15 cellular contexts compared by ENCODE assay signal in genomic region chr19:40358773-40359172, GRCh38. TPM values are rescaled to one million over a fixed set of nuclear protein-coding genes. Genes with fewer than 3 reads are reported as not detected.
DNase-seq lines count a peak whose midpoint lies in the region; ATAC-seq and TF ChIP-seq lines count a peak whose summit lies in the region.
"Had no signal": no experiment of that assay in that cellular context is flagged by ENCODE, and none has a peak within 500 bp of the region (broad histone marks: within the 10 kb centered on the region; RNA-seq: fewer than 3 reads in every experiment).

No MANE protein-coding gene starts in this region.

- intact Hi-C loops in heart left ventricle (cut with DNase I), result loop anchor here in 1 of 10 donors (5.0 kb wide), 1 partner anchor 44 kb away; no protein-coding TSS in a partner anchor
- intact Hi-C loops in left ventricle myocardium inferior (cut with micrococcal nuclease), result no loop called here
- intact Hi-C loops in upper lobe of right lung (cut with DNase I), result no loop called here
- intact Hi-C loops in esophagus squamous epithelium (cut with DNase I), result no loop called here

- 84 to 93% (median 89%) methylated on average over 5 of the region's 5 CpGs for WGBS in heart left ventricle, 4 donors
- 64 to 65% methylated on average over 4 to 5 of the region's 5 CpGs for WGBS in esophagus squamous epithelium, 2 donors

- H3K4me3 Mint-ChIP-seq in effector memory CD8-positive, alpha-beta T cell, result no peak overlapping the region
- no peak overlapping the region for H3K4me3 Mint-ChIP-seq in CD8-positive, alpha-beta memory T cell
- H3K4me3 Mint-ChIP-seq: activated CD4-positive, alpha-beta memory T cell treated with anti-CD3 and anti-CD28 coated beads, Interleukin-2, amount 10 ng/mL, durations not matched to agents 7 days and 5 days; activated naive CD4-positive, alpha-beta T cell treated with anti-CD3 and anti-CD28 coated beads for 36 hours had no signal

- H3K36me3 ChIP-seq in heart left ventricle, result peaks cover 0 to 13% (median 6%) of the 10 kb centered on the region in 9 donors
- peaks cover 11% of the 10 kb centered on the region for H3K36me3 ChIP-seq in left ventricle myocardium inferior
- peaks cover 3% of the 10 kb centered on the region for H3K36me3 ChIP-seq in upper lobe of right lung
- no peaks in the 10 kb centered on the region for H3K36me3 ChIP-seq in CD8-positive, alpha-beta memory T cell (ENCODE audit: insufficient read depth, low read length)
- peaks cover 0 to 30% (median 0%) of the 10 kb centered on the region in 3 donors for H3K36me3 ChIP-seq in esophagus squamous epithelium

- H3K4me1 Mint-ChIP-seq in effector memory CD8-positive, alpha-beta T cell (ENCODE audit: low read depth in 2 of 2), result peaks cover 13 to 30% of the 10 kb centered on the region in 2 donors
- peaks cover 12 to 49% (median 23%) of the 10 kb centered on the region in 3 donors for H3K4me1 Mint-ChIP-seq in CD8-positive, alpha-beta memory T cell

- POLR2A ChIA-PET in CD8-positive, alpha-beta memory T cell (lab: Charles Lee), result no interaction called here

- ATAC-seq in heart left ventricle, result peak in 3 of 4 donors; percentile 36 to 71 (median 51)
- ATAC-seq in effector memory CD8-positive, alpha-beta T cell (replicated peaks), result peak; percentile 39
- peak; percentile 80 for ATAC-seq in upper lobe of right lung

- DNase-seq in heart left ventricle (peak in 2 of 5 donors; percentile 31 to 56), left ventricle myocardium inferior (no peak), NB4 (ENCODE audit: low read depth) (peak; percentile 83), upper lobe of right lung (no peak), T-helper 9 cell (no peak), esophagus squamous epithelium (lab: John Stamatoyannopoulos, UW) (no peak)
- DNase-seq in effector memory CD8-positive, alpha-beta T cell, result no peak
- no peak for DNase-seq in CD8-positive, alpha-beta memory T cell
- DNase-seq: activated CD4-positive, alpha-beta memory T cell treated with anti-CD3 and anti-CD28 coated beads, Interleukin-2, amount 10 ng/mL, durations not matched to agents 7 days and 5 days; activated naive CD4-positive, alpha-beta T cell treated with anti-CD3 and anti-CD28 coated beads for 36 hours; cerebellar nuclear complex; DMS153; NCI-H1105; NCI-H774 had no signal

- H3K36me3 Mint-ChIP-seq in effector memory CD8-positive, alpha-beta T cell (ENCODE audit: insufficient read depth), result no peaks in the 10 kb centered on the region
- peaks cover 0 to 28% (median 9%) of the 10 kb centered on the region in 3 donors for H3K36me3 Mint-ChIP-seq in CD8-positive, alpha-beta memory T cell

- no peak overlapping the region for H3K27ac Mint-ChIP-seq in effector memory CD8-positive, alpha-beta T cell
- H3K27ac Mint-ChIP-seq in CD8-positive, alpha-beta memory T cell, result no peak overlapping the region
- H3K27ac Mint-ChIP-seq: activated CD4-positive, alpha-beta memory T cell treated with anti-CD3 and anti-CD28 coated beads, Interleukin-2, amount 10 ng/mL, durations not matched to agents 7 days and 5 days; activated naive CD4-positive, alpha-beta T cell treated with anti-CD3 and anti-CD28 coated beads for 36 hours had no signal

- TF ChIP-seq CTCF in heart left ventricle (IDR thresholded peaks at IDR 0.05) (no peak), left ventricle myocardium inferior (IDR thresholded peaks at IDR 0.05; ENCODE audit: borderline replicate concordance) (no peak), NB4 (IDR thresholded peaks at IDR 0.05; ENCODE audit: low read depth, low read length) (no peak), upper lobe of right lung (IDR thresholded peaks at IDR 0.05) (no peak), esophagus squamous epithelium (IDR thresholded peaks at IDR 0.05) (no peak)

- H3K27ac ChIP-seq in heart left ventricle (peak overlapping the region in 1 of 12 donors; percentile 25), left ventricle myocardium inferior (replicated peaks) (no peak overlapping the region), upper lobe of right lung (no peak overlapping the region), esophagus squamous epithelium (no peak overlapping the region)
- H3K27ac ChIP-seq in CD8-positive, alpha-beta memory T cell (ENCODE audit: low read depth, low read length), result no peak overlapping the region

- CTCF ChIA-PET in CD8-positive, alpha-beta memory T cell (lab: Charles Lee), result no interaction called here

- TF ChIP-seq POLR2A in heart left ventricle (IDR thresholded peaks at IDR 0.05) (no peak), NB4 (IDR thresholded peaks at IDR 0.05; ENCODE audit: extremely low read depth, insufficient read length) (no peak), esophagus squamous epithelium (IDR thresholded peaks at IDR 0.05) (no peak)

- H3K4me3 ChIP-seq in heart left ventricle, result no peak overlapping the region
- H3K4me3 ChIP-seq in left ventricle myocardium inferior, result no peak overlapping the region
- no peak overlapping the region for H3K4me3 ChIP-seq in NB4 (ENCODE audit: low read depth, low read length)
- H3K4me3 ChIP-seq in upper lobe of right lung, result no peak overlapping the region
- H3K4me3 ChIP-seq in CD8-positive, alpha-beta memory T cell (ENCODE audit: low read length), result no peak overlapping the region
- H3K4me3 ChIP-seq in esophagus squamous epithelium, result no peak overlapping the region

- no peaks in the 10 kb centered on the region for H3K9me3 Mint-ChIP-seq in effector memory CD8-positive, alpha-beta T cell
- H3K9me3 Mint-ChIP-seq in CD8-positive, alpha-beta memory T cell, result no peaks in the 10 kb centered on the region
- H3K9me3 Mint-ChIP-seq: activated CD4-positive, alpha-beta memory T cell treated with anti-CD3 and anti-CD28 coated beads, Interleukin-2, amount 10 ng/mL, durations not matched to agents 7 days and 5 days; activated naive CD4-positive, alpha-beta T cell treated with anti-CD3 and anti-CD28 coated beads for 36 hours had no signal

- H3K9me3 ChIP-seq in heart left ventricle (no peaks in the 10 kb centered on the region), left ventricle myocardium inferior (replicated peaks) (no peaks in the 10 kb centered on the region), upper lobe of right lung (no peaks in the 10 kb centered on the region), esophagus squamous epithelium (no peaks in the 10 kb centered on the region)
- H3K9me3 ChIP-seq in CD8-positive, alpha-beta memory T cell (ENCODE audit: low read length), result no peaks in the 10 kb centered on the region

- H3K4me1 ChIP-seq in heart left ventricle, result peaks cover 0 to 62% (median 0%) of the 10 kb centered on the region in 12 donors
- no peaks in the 10 kb centered on the region for H3K4me1 ChIP-seq in left ventricle myocardium inferior
- peaks cover 8% of the 10 kb centered on the region for H3K4me1 ChIP-seq in upper lobe of right lung
- peaks cover 5% of the 10 kb centered on the region for H3K4me1 ChIP-seq in CD8-positive, alpha-beta memory T cell (ENCODE audit: insufficient read depth, low read length)
- peaks cover 3 to 20% (median 4%) of the 10 kb centered on the region in 3 donors for H3K4me1 ChIP-seq in esophagus squamous epithelium

- no peaks in the 10 kb centered on the region for H3K27me3 Mint-ChIP-seq in effector memory CD8-positive, alpha-beta T cell
- H3K27me3 Mint-ChIP-seq in CD8-positive, alpha-beta memory T cell, result peaks cover 0 to 1% of the 10 kb centered on the region in 2 donors
- H3K27me3 Mint-ChIP-seq: activated CD4-positive, alpha-beta memory T cell treated with anti-CD3 and anti-CD28 coated beads, Interleukin-2, amount 10 ng/mL, durations not matched to agents 7 days and 5 days had no signal

- H3K27me3 ChIP-seq in heart left ventricle (no peaks in the 10 kb centered on the region), left ventricle myocardium inferior (ENCODE audit: low read depth) (no peaks in the 10 kb centered on the region), upper lobe of right lung (no peaks in the 10 kb centered on the region), esophagus squamous epithelium (no peaks in the 10 kb centered on the region)
- no peaks in the 10 kb centered on the region for H3K27me3 ChIP-seq in CD8-positive, alpha-beta memory T cell (ENCODE audit: insufficient read depth, low read length, poor library complexity, severe bottlenecking)

RNA-seq across cellular contexts. Expression of gene PLD3, which starts 10.3 kb away (rescaled TPM):
- total RNA-seq in heart left ventricle (100 to 1,000 TPM; 138 to 375 (median 183) TPM), left ventricle myocardium inferior (156 TPM), upper lobe of right lung (432 TPM), esophagus squamous epithelium (100 to 1,000 TPM in 3 of 4 donors, 10 to 100 TPM in 1; 56.8 to 163 (median 128) TPM)
- polyA plus RNA-seq in heart left ventricle, result 100 to 1,000 TPM; 109 to 146 TPM
- total RNA-seq in CD8-positive, alpha-beta memory T cell, result 10 to 100 TPM; 48.2 to 53.0 TPM
- polyA plus RNA-seq in CD8-positive, alpha-beta memory T cell, result 73.6 TPM

RNA-seq across cellular contexts. Expression of gene C19orf47, which starts 10.6 kb away (rescaled TPM):
- 100 to 1,000 TPM in 8 of 9 donors, 10 to 100 TPM in 1; 99.1 to 230 (median 148) TPM for total RNA-seq in heart left ventricle
- 100 to 1,000 TPM; 226 to 314 TPM for polyA plus RNA-seq in heart left ventricle
- total RNA-seq in left ventricle myocardium inferior, result 166 TPM
- total RNA-seq in upper lobe of right lung, result 16.1 TPM
- total RNA-seq in CD8-positive, alpha-beta memory T cell, result 10 to 100 TPM; 25.4 to 29.5 TPM
- 9.5 TPM for polyA plus RNA-seq in CD8-positive, alpha-beta memory T cell
- 10 to 100 TPM in 2 of 4 donors, 1 to 10 TPM in 2; 10.0 to 14.1 (median 11.7) TPM for total RNA-seq in esophagus squamous epithelium

RNA-seq across cellular contexts. Expression of gene HIPK4, which starts 31.2 kb away (rescaled TPM):
- total RNA-seq in heart left ventricle (under 1 TPM in 3 of 9 donors, not detected in 6; 0.07 to 0.14 (median 0.12) TPM), left ventricle myocardium inferior (not detected), upper lobe of right lung (0.64 TPM), esophagus squamous epithelium (under 1 TPM in 1 of 4 donors, not detected in 3; 0.19 TPM)
- under 1 TPM; 0.08 to 0.12 TPM for polyA plus RNA-seq in heart left ventricle
- total RNA-seq in CD8-positive, alpha-beta memory T cell, result not detected
- not detected for polyA plus RNA-seq in CD8-positive, alpha-beta memory T cell
- total RNA-seq: A172; activated naive CD4-positive, alpha-beta T cell treated with anti-CD3 and anti-CD28 coated beads for 36 hours had no signal

RNA-seq across cellular contexts. Expression of gene PRX, which starts 54.4 kb away (rescaled TPM):
- total RNA-seq in heart left ventricle (1 to 10 TPM; 2.5 to 4.6 (median 3.1) TPM), left ventricle myocardium inferior (3.3 TPM), upper lobe of right lung (36.2 TPM), esophagus squamous epithelium (1 to 10 TPM in 3 of 4 donors, under 1 TPM in 1; 0.70 to 6.1 (median 2.4) TPM)
- 1 to 10 TPM; 2.9 to 4.3 TPM for polyA plus RNA-seq in heart left ventricle
- 1 to 10 TPM; 1.4 to 1.6 TPM for total RNA-seq in CD8-positive, alpha-beta memory T cell
- 0.29 TPM for polyA plus RNA-seq in CD8-positive, alpha-beta memory T cell
